Comparison of ENCODE assay signal across 1 cellular context in the genomic region with DNA sequence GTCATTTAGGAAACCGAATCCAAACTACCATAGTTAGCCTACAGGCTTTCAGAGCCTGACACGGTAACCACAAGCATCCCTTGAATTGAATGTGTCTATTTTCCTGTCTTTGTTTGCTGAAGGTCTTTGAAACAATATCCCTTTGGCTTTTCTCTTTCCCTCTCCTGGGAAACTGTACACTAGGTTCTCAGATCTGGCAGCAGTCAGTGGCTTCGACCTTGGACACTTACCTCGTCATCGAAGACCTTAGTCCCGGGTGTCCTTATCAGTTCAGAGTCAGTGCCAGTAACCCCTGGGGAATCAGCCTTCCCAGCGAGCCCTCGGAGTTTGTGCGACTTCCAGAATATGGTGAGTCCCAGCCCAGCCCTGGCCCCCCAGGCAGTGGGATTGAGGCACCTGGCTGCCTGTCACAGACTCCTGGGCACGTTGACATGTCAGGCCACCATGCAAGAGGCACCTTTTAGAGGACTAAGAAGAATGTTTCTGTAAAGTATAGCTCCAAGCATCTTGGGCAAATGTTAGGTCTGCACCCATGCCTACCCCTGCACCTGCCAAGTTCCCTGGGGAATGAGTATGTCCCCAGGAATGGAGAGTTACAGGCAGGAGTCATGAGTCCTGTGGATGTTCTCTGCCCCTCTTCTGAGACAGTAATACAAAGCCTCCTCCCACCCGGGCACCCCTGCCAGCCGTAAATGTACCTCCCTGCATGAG.
A peak's percentile ranks its signal among the peaks of the same experiment; 100 is the strongest.
TF ChIP-seq lines count a peak whose summit lies in the region.

No MANE protein-coding gene starts in this region.

TF ChIP-seq in HepG2, 621 proteins besides CTCF, POLR2A, EP300 and RAD21 (continued from another document and continues in another):
- TF ChIP-seq, protein P1, sequence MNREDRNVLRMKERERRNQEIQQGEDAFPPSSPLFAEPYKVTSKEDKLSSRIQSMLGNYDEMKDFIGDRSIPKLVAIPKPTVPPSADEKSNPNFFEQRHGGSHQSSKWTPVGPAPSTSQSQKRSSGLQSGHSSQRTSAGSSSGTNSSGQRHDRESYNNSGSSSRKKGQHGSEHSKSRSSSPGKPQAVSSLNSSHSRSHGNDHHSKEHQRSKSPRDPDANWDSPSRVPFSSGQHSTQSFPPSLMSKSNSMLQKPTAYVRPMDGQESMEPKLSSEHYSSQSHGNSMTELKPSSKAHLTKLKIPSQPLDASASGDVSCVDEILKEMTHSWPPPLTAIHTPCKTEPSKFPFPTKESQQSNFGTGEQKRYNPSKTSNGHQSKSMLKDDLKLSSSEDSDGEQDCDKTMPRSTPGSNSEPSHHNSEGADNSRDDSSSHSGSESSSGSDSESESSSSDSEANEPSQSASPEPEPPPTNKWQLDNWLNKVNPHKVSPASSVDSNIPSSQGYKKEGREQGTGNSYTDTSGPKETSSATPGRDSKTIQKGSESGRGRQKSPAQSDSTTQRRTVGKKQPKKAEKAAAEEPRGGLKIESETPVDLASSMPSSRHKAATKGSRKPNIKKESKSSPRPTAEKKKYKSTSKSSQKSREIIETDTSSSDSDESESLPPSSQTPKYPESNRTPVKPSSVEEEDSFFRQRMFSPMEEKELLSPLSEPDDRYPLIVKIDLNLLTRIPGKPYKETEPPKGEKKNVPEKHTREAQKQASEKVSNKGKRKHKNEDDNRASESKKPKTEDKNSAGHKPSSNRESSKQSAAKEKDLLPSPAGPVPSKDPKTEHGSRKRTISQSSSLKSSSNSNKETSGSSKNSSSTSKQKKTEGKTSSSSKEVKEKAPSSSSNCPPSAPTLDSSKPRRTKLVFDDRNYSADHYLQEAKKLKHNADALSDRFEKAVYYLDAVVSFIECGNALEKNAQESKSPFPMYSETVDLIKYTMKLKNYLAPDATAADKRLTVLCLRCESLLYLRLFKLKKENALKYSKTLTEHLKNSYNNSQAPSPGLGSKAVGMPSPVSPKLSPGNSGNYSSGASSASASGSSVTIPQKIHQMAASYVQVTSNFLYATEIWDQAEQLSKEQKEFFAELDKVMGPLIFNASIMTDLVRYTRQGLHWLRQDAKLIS (CRISPR knock-in tag; IDR thresholded peaks at IDR 0.05): 0 out of 2 replicates have a peak, but pooled peaks have one; percentile 46
- TF ChIP-seq RFX3 (CRISPR knock-in tag; IDR thresholded peaks at IDR 0.05): no peak; the same call in 1 of the 2 replicates
- TF ChIP-seq ZSCAN25 (CRISPR knock-in tag; IDR thresholded peaks at IDR 0.05): no peak
- TF ChIP-seq, protein P2, sequence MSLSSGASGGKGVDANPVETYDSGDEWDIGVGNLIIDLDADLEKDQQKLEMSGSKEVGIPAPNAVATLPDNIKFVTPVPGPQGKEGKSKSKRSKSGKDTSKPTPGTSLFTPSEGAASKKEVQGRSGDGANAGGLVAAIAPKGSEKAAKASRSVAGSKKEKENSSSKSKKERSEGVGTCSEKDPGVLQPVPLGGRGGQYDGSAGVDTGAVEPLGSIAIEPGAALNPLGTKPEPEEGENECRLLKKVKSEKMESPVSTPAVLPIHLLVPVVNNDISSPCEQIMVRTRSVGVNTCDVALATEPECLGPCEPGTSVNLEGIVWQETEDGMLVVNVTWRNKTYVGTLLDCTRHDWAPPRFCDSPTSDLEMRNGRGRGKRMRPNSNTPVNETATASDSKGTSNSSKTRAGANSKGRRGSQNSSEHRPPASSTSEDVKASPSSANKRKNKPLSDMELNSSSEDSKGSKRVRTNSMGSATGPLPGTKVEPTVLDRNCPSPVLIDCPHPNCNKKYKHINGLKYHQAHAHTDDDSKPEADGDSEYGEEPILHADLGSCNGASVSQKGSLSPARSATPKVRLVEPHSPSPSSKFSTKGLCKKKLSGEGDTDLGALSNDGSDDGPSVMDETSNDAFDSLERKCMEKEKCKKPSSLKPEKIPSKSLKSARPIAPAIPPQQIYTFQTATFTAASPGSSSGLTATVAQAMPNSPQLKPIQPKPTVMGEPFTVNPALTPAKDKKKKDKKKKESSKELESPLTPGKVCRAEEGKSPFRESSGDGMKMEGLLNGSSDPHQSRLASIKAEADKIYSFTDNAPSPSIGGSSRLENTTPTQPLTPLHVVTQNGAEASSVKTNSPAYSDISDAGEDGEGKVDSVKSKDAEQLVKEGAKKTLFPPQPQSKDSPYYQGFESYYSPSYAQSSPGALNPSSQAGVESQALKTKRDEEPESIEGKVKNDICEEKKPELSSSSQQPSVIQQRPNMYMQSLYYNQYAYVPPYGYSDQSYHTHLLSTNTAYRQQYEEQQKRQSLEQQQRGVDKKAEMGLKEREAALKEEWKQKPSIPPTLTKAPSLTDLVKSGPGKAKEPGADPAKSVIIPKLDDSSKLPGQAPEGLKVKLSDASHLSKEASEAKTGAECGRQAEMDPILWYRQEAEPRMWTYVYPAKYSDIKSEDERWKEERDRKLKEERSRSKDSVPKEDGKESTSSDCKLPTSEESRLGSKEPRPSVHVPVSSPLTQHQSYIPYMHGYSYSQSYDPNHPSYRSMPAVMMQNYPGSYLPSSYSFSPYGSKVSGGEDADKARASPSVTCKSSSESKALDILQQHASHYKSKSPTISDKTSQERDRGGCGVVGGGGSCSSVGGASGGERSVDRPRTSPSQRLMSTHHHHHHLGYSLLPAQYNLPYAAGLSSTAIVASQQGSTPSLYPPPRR (CRISPR knock-in tag; IDR thresholded peaks at IDR 0.05; ENCODE audit: borderline replicate concordance): peak; percentile 69; the same call in 1 of the 2 replicates
- peak; percentile 52; the same call in 1 of the 2 replicates for TF ChIP-seq KLF6 (CRISPR knock-in tag; IDR thresholded peaks at IDR 0.05)
- TF ChIP-seq MLLT10 (CRISPR knock-in tag; IDR thresholded peaks at IDR 0.05): no peak
- no peak for TF ChIP-seq MAZ (IDR thresholded peaks at IDR 0.05; ENCODE audit: borderline replicate concordance, low read depth, low read length)
- no peak; the same call in 1 of the 2 replicates for TF ChIP-seq MAZ (CRISPR knock-in tag; IDR thresholded peaks at IDR 0.05; ENCODE audit: low read depth)
- TF ChIP-seq, protein P3, sequence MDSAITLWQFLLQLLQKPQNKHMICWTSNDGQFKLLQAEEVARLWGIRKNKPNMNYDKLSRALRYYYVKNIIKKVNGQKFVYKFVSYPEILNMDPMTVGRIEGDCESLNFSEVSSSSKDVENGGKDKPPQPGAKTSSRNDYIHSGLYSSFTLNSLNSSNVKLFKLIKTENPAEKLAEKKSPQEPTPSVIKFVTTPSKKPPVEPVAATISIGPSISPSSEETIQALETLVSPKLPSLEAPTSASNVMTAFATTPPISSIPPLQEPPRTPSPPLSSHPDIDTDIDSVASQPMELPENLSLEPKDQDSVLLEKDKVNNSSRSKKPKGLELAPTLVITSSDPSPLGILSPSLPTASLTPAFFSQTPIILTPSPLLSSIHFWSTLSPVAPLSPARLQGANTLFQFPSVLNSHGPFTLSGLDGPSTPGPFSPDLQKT (CRISPR knock-in tag; IDR thresholded peaks at IDR 0.05; ENCODE audit: borderline replicate concordance): no peak
- TF ChIP-seq ZNF256 (CRISPR knock-in tag; conservative IDR thresholded peaks at IDR 0.05): no peak
- TF ChIP-seq BCL6 (CRISPR knock-in tag; IDR thresholded peaks at IDR 0.05): peak; percentile 86
- TF ChIP-seq, protein P4, sequence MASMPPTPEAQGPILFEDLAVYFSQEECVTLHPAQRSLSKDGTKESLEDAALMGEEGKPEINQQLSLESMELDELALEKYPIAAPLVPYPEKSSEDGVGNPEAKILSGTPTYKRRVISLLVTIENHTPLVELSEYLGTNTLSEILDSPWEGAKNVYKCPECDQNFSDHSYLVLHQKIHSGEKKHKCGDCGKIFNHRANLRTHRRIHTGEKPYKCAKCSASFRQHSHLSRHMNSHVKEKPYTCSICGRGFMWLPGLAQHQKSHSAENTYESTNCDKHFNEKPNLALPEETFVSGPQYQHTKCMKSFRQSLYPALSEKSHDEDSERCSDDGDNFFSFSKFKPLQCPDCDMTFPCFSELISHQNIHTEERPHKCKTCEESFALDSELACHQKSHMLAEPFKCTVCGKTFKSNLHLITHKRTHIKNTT (CRISPR knock-in tag; IDR thresholded peaks at IDR 0.05): no peak
- TF ChIP-seq, protein P5, sequence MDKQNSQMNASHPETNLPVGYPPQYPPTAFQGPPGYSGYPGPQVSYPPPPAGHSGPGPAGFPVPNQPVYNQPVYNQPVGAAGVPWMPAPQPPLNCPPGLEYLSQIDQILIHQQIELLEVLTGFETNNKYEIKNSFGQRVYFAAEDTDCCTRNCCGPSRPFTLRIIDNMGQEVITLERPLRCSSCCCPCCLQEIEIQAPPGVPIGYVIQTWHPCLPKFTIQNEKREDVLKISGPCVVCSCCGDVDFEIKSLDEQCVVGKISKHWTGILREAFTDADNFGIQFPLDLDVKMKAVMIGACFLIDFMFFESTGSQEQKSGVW (CRISPR knock-in tag; IDR thresholded peaks at IDR 0.05; ENCODE audit: borderline replicate concordance): no peak
- no peak for TF ChIP-seq RORA (CRISPR knock-in tag; IDR thresholded peaks at IDR 0.05)
- 0 out of 2 replicates have a peak, but pooled peaks have one; percentile 43 for TF ChIP-seq ZSCAN9 (CRISPR knock-in tag; IDR thresholded peaks at IDR 0.05; ENCODE audit: borderline replicate concordance)
- peak; percentile 34; the same call in 1 of the 2 replicates for TF ChIP-seq PHF8 (CRISPR knock-in tag; IDR thresholded peaks at IDR 0.05)
- TF ChIP-seq ZNF180 (CRISPR knock-in tag; IDR thresholded peaks at IDR 0.05; ENCODE audit: borderline replicate concordance, low read depth): no peak
- no peak for TF ChIP-seq MTF1 (CRISPR knock-in tag; IDR thresholded peaks at IDR 0.05)
- 0 out of 4 replicates have a peak, but pooled peaks have one; percentile 29 to 52 for TF ChIP-seq KLF16 (CRISPR knock-in tag; IDR thresholded peaks at IDR 0.05)
- no peak for TF ChIP-seq MZF1 (CRISPR knock-in tag; IDR thresholded peaks at IDR 0.05; ENCODE audit: borderline replicate concordance)
- TF ChIP-seq HDAC1 (CRISPR knock-in tag; IDR thresholded peaks at IDR 0.05): peak; percentile 83
- TF ChIP-seq, protein P6, sequence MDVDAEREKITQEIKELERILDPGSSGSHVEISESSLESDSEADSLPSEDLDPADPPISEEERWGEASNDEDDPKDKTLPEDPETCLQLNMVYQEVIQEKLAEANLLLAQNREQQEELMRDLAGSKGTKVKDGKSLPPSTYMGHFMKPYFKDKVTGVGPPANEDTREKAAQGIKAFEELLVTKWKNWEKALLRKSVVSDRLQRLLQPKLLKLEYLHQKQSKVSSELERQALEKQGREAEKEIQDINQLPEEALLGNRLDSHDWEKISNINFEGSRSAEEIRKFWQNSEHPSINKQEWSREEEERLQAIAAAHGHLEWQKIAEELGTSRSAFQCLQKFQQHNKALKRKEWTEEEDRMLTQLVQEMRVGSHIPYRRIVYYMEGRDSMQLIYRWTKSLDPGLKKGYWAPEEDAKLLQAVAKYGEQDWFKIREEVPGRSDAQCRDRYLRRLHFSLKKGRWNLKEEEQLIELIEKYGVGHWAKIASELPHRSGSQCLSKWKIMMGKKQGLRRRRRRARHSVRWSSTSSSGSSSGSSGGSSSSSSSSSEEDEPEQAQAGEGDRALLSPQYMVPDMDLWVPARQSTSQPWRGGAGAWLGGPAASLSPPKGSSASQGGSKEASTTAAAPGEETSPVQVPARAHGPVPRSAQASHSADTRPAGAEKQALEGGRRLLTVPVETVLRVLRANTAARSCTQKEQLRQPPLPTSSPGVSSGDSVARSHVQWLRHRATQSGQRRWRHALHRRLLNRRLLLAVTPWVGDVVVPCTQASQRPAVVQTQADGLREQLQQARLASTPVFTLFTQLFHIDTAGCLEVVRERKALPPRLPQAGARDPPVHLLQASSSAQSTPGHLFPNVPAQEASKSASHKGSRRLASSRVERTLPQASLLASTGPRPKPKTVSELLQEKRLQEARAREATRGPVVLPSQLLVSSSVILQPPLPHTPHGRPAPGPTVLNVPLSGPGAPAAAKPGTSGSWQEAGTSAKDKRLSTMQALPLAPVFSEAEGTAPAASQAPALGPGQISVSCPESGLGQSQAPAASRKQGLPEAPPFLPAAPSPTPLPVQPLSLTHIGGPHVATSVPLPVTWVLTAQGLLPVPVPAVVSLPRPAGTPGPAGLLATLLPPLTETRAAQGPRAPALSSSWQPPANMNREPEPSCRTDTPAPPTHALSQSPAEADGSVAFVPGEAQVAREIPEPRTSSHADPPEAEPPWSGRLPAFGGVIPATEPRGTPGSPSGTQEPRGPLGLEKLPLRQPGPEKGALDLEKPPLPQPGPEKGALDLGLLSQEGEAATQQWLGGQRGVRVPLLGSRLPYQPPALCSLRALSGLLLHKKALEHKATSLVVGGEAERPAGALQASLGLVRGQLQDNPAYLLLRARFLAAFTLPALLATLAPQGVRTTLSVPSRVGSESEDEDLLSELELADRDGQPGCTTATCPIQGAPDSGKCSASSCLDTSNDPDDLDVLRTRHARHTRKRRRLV (CRISPR knock-in tag; IDR thresholded peaks at IDR 0.05): no peak
- peak; percentile 71; the same call in 1 of the 2 replicates for TF ChIP-seq NRL (CRISPR knock-in tag; IDR thresholded peaks at IDR 0.05; ENCODE audit: borderline replicate concordance)
- no peak for TF ChIP-seq TCF12 (IDR thresholded peaks at IDR 0.05)
- TF ChIP-seq TCF12 (CRISPR knock-in tag; IDR thresholded peaks at IDR 0.05): no peak
- no peak for TF ChIP-seq SETDB1 (CRISPR knock-in tag; IDR thresholded peaks at IDR 0.05; ENCODE audit: borderline replicate concordance)
- TF ChIP-seq ZNF12 (CRISPR knock-in tag; IDR thresholded peaks at IDR 0.05): 0 out of 2 replicates have a peak, but pooled peaks have one; percentile 44
- no peak; the same call in 1 of the 2 replicates for TF ChIP-seq ZNF232 (CRISPR knock-in tag; IDR thresholded peaks at IDR 0.05; ENCODE audit: borderline replicate concordance)
- TF ChIP-seq, protein P7, sequence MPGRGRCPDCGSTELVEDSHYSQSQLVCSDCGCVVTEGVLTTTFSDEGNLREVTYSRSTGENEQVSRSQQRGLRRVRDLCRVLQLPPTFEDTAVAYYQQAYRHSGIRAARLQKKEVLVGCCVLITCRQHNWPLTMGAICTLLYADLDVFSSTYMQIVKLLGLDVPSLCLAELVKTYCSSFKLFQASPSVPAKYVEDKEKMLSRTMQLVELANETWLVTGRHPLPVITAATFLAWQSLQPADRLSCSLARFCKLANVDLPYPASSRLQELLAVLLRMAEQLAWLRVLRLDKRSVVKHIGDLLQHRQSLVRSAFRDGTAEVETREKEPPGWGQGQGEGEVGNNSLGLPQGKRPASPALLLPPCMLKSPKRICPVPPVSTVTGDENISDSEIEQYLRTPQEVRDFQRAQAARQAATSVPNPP (CRISPR knock-in tag; IDR thresholded peaks at IDR 0.05): no peak
- peak; percentile 57; the same call in 1 of the 2 replicates for TF ChIP-seq ZNF652 (CRISPR knock-in tag; IDR thresholded peaks at IDR 0.05; ENCODE audit: borderline replicate concordance, low read depth)
- TF ChIP-seq SYNCRIP (IDR thresholded peaks at IDR 0.05; ENCODE audit: insufficient read depth, low read depth, low read length): no peak
- TF ChIP-seq, protein P8, sequence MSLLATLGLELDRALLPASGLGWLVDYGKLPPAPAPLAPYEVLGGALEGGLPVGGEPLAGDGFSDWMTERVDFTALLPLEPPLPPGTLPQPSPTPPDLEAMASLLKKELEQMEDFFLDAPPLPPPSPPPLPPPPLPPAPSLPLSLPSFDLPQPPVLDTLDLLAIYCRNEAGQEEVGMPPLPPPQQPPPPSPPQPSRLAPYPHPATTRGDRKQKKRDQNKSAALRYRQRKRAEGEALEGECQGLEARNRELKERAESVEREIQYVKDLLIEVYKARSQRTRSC (CRISPR knock-in tag; IDR thresholded peaks at IDR 0.05; ENCODE audit: low read depth): no peak
- peak; percentile 85; the same call in 1 of the 2 replicates for TF ChIP-seq RCOR2 (CRISPR knock-in tag; IDR thresholded peaks at IDR 0.05)
